Comparison of ENCODE assay signal across 30 cellular contexts in genomic region chr20:20343886-20344381, GRCh38. TPM values are rescaled to one million over a fixed set of nuclear protein-coding genes. Genes with fewer than 3 reads are reported as not detected.
"Had no signal": no experiment of that assay in that cellular context is flagged by ENCODE, and none has a peak within 500 bp of the region (broad histone marks: within the 10 kb centered on the region; RNA-seq: fewer than 3 reads in every experiment).

No MANE protein-coding gene starts in this region.

- H3K4me1 ChIP-seq: esophagus squamous epithelium, heart right ventricle, lower lobe of right lung, pancreas, spleen, testis, tibial artery had no signal

- H3K27me3 ChIP-seq: pancreas, testis, tibial artery had no signal

- DNase-seq: cortex of kidney; effector memory CD8-positive, alpha-beta T cell; erythroblast; esophagus squamous epithelium; foreskin melanocyte; glutamatergic neuron; heart right ventricle; hippocampal formation; immature natural killer cell; islet precursor cell; kidney glomerular epithelial cell; left colon; left ventricle myocardium superior; lower lobe of right lung; natural killer cell; occipital lobe; pancreas; right cardiac atrium; spleen; stimulated activated CD4-positive, alpha-beta T cell treated with anti-CD3 and anti-CD28 coated beads, Interleukin-4, amount 100 ng/mL, for 4 hours; stimulated activated naive CD8-positive, alpha-beta T cell treated with anti-CD3 and anti-CD28 coated beads, Interleukin-15, Interleukin-2, amounts not matched to agents 100 U/mL and 50 U/mL, for 24 hours; substantia nigra; testis; tibial artery had no signal

- H3K4me3 ChIP-seq: esophagus squamous epithelium, heart right ventricle, lower lobe of right lung, pancreas, skin epidermis, spleen, testis, tibial artery had no signal

- H3K9me3 ChIP-seq: pancreas, testis had no signal

- FAIRE-seq: endometrium, pancreas had no signal

- ATAC-seq: effector memory CD8-positive, alpha-beta T cell; heart right ventricle; left colon; left ventricle myocardium superior; lower lobe of right lung; natural killer cell; pancreas; right cardiac atrium; stimulated activated memory B cell treated with anti-CD40 and anti-IgM and Interleukin-4, amounts not matched to agents 10 μg/mL and 1 μg/mL and 100 μg/mL, for 72 hours; stimulated activated naive CD8-positive, alpha-beta T cell treated with anti-CD3 and anti-CD28 coated beads, Interleukin-15, Interleukin-2, amounts not matched to agents 100 U/mL and 50 U/mL, for 24 hours had no signal

- H3K36me3 ChIP-seq: esophagus squamous epithelium, heart right ventricle, lower lobe of right lung, pancreas, spleen, tibial artery had no signal

- H3K27ac ChIP-seq: esophagus squamous epithelium, heart right ventricle, lower lobe of right lung, pancreas, skin epidermis, spleen, testis, tibial artery had no signal

RNA-seq across cellular contexts. Expression of gene INSM1, which starts 24.0 kb away (rescaled TPM):
- total RNA-seq: dermis microvascular lymphatic vessel endothelial cell, esophagus squamous epithelium, left ventricle myocardium superior, lower lobe of right lung, mononuclear cell, natural killer cell, right cardiac atrium, urinary bladder had no signal
- polyA plus RNA-seq: immature natural killer cell, right cardiac atrium had no signal
